11 cellular contexts compared by ENCODE assay signal in the genomic region with DNA sequence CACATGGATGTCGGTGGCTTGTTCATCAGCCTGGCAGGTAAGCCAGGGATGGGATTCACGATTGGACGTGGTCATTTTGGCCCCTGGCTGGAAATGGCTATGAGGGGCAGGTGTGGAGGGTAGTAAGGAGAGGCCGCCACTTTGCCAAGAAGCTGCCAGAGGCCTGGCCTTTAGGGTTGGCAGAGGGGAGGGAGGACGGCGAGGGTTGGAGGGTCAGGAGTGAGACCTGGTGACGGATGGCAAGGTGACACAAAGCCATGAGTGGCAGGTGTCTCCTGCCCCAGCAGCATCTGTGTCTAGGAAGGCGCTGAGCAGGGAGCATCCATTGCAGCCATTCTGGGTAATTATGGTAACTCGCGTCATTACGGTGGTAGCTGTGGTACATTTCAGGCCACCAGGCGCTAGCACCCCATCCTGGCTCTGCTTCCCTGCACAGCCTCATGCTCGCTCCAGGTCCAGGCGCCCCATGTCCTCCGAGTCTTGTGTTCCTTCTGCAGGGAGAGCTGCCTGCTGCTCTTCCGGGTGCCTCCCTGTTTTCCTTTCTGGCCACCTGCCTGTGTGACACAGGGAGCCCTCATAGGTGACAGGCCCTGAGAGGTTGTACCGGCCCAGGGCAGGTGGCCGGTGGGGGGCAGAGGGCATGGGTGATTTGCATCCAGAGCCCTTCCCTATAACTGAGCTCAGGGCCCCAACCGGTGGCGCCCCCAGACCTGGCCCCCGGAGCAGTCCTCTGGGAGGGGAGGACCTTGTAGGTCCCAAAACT. TPM values are rescaled to one million over a fixed set of nuclear protein-coding genes. Genes with fewer than 3 reads are reported as not detected.
DNase-seq lines count a peak whose midpoint lies in the region; ATAC-seq, FAIRE-seq and TF ChIP-seq lines count a peak whose summit lies in the region.
"Had no signal": no experiment of that assay in that cellular context is flagged by ENCODE, and none has a peak within 500 bp of the region (broad histone marks: within the 10 kb centered on the region; RNA-seq: fewer than 3 reads in every experiment).

No MANE protein-coding gene starts in this region.

- peaks cover 13% of the 10 kb centered on the region for H3K36me3 Mint-ChIP-seq in activated naive CD4-positive, alpha-beta T cell treated with anti-CD3 and anti-CD28 coated beads, Interleukin-2, amount 10 ng/mL, durations not matched to agents 7 days and 5 days
- peaks cover 0 to 6% of the 10 kb centered on the region in 2 donors for H3K36me3 Mint-ChIP-seq in activated naive CD4-positive, alpha-beta T cell treated with anti-CD3 and anti-CD28 coated beads, Interleukin-2, amount 50 U/mL, for 72 hours
- no peaks in the 10 kb centered on the region for H3K36me3 Mint-ChIP-seq in activated naive CD8-positive, alpha-beta T cell

- H3K27me3 Mint-ChIP-seq in activated naive CD4-positive, alpha-beta T cell treated with anti-CD3 and anti-CD28 coated beads, Interleukin-2, amount 10 ng/mL, durations not matched to agents 7 days and 5 days = peaks cover 3% of the 10 kb centered on the region
- H3K27me3 Mint-ChIP-seq in activated naive CD8-positive, alpha-beta T cell = no peaks in the 10 kb centered on the region

- H2AFZ ChIP-seq in mammary epithelial cell (ENCODE audit: low read depth, low read length) = no peak overlapping the region
- H2AFZ ChIP-seq: PC-9 had no signal

- H3K4me1 ChIP-seq in kidney (ENCODE audit: control insufficient read depth in 1 of 2, insufficient read depth in 1 of 2, low read depth in 1 of 2, low read length in 2 of 2) (peaks cover 5 to 19% of the 10 kb centered on the region in 2 donors), transverse colon (peaks cover 23 to 61% (median 44%) of the 10 kb centered on the region in 4 donors), mammary epithelial cell (ENCODE audit: insufficient read depth, low read length) (peaks cover 18% of the 10 kb centered on the region), tibial artery (peaks cover 3 to 61% (median 44%) of the 10 kb centered on the region in 4 donors)

- TF ChIP-seq CTCF in kidney (IDR thresholded peaks at IDR 0.05; ENCODE audit: borderline replicate concordance, extremely low read depth, insufficient read depth) = no peak
- TF ChIP-seq CTCF in transverse colon (IDR thresholded peaks at IDR 0.05) = no peak
- TF ChIP-seq CTCF in mammary epithelial cell (conservative IDR thresholded peaks at IDR 0.05 in 1 of 2, IDR thresholded peaks at IDR 0.05 in 1 of 2; ENCODE audit: extremely low read depth in 1 of 2, insufficient read depth in 1 of 2, low read depth in 1 of 2, low read length in 2 of 2) = no peak
- TF ChIP-seq CTCF in tibial artery (IDR thresholded peaks at IDR 0.05) = no peak

- no peaks in the 10 kb centered on the region for H3K27me3 ChIP-seq in transverse colon
- no peaks in the 10 kb centered on the region for H3K27me3 ChIP-seq in mammary epithelial cell (ENCODE audit: insufficient read depth, low read length)
- no peaks in the 10 kb centered on the region for H3K27me3 ChIP-seq in tibial artery

- CTCF ChIA-PET in activated naive CD4-positive, alpha-beta T cell treated with anti-CD3 and anti-CD28 coated beads, Interleukin-2, amount 10 ng/mL, durations not matched to agents 7 days and 5 days (lab: Charles Lee) = no interaction called here
- CTCF ChIA-PET in mammary epithelial cell (lab: Charles Lee; ENCODE audit: low non-redundant PET) = no interaction called here

- dilution Hi-C loops in mammary epithelial cell (cut with HindIII; ENCODE audit: low sequenced_read_pairs) = no loop called here

- intact Hi-C loops in kidney (cut with DNase I) = no loop called here
- intact Hi-C loops in transverse colon (cut with DNase I; ENCODE audit: low total_unique reads) = no loop called here
- intact Hi-C loops in mammary epithelial cell (cut with micrococcal nuclease) = no loop called here
- intact Hi-C loops in tibial artery (cut with DNase I; ENCODE audit: low total_unique reads) = no loop called here

- H3K4me2 ChIP-seq in mammary epithelial cell (ENCODE audit: insufficient read depth, low read depth, low read length) = no peak overlapping the region
- H3K4me2 ChIP-seq: PC-9 had no signal

- BruUV-seq in mammary epithelial cell (replicated peaks; lab: Mats Ljungman, UMichigan) = no TSS peak

- H4K20me1 ChIP-seq in mammary epithelial cell (ENCODE audit: insufficient read depth, low read length) = no peaks in the 10 kb centered on the region

- peaks cover 25% of the 10 kb centered on the region for H3K79me2 ChIP-seq in mammary epithelial cell (ENCODE audit: insufficient read depth, low read length)

- in situ Hi-C loops in transverse colon (cut with MboI; ENCODE audit: low pct_ligation_motif_present in 1 of 4, low pct_unique_long_range_greater_than_20kb in 1 of 4, low sequenced_read_pairs in 3 of 4) = loop anchor here in 1 of 4 donors (25.0 kb wide), 1 partner anchor 161 kb away; the partner anchor contains the start of gene IQCN
- in situ Hi-C loops in mammary epithelial cell (cut with MboI; ENCODE audit: low sequenced_read_pairs in 2 of 2) = no loop called here

- WGBS in transverse colon (ENCODE audit: low coverage in 1 of 2), 2 donors = 73 to 86% methylated on average over 4 to 16 of the region's 21 CpGs
- WGBS in mammary epithelial cell (ENCODE audit: low coverage, missing lambda C conversion rate) = 90% methylated on average over 15 of the region's 21 CpGs

- no peak for TF ChIP-seq POLR2A in transverse colon (IDR thresholded peaks at IDR 0.05)

- H3K4me3 Mint-ChIP-seq in activated naive CD4-positive, alpha-beta T cell treated with anti-CD3 and anti-CD28 coated beads, Interleukin-2, amount 10 ng/mL, durations not matched to agents 7 days and 5 days = peak overlapping the region; percentile 37
- no peak overlapping the region for H3K4me3 Mint-ChIP-seq in activated naive CD8-positive, alpha-beta T cell

- no peaks in the 10 kb centered on the region for H3K9me3 ChIP-seq in kidney (ENCODE audit: control insufficient read depth in 1 of 2, low read length in 2 of 2)
- H3K9me3 ChIP-seq in transverse colon = no peaks in the 10 kb centered on the region
- H3K9me3 ChIP-seq in mammary epithelial cell (replicated peaks; ENCODE audit: insufficient read depth, low read length) = no peaks in the 10 kb centered on the region
- H3K9me3 ChIP-seq in tibial artery = no peaks in the 10 kb centered on the region

- H3K36me3 ChIP-seq in kidney (ENCODE audit: control insufficient read depth in 1 of 2, insufficient read depth in 2 of 2, low read length in 2 of 2) (no peaks in the 10 kb centered on the region), transverse colon (no peaks in the 10 kb centered on the region), mammary epithelial cell (ENCODE audit: insufficient read depth, low read length) (no peaks in the 10 kb centered on the region), tibial artery (peaks cover 0 to 9% (median 0%) of the 10 kb centered on the region in 3 donors)

- H3K9me3 Mint-ChIP-seq in activated naive CD4-positive, alpha-beta T cell treated with anti-CD3 and anti-CD28 coated beads, Interleukin-2, amount 10 ng/mL, durations not matched to agents 7 days and 5 days = no peaks in the 10 kb centered on the region
- H3K9me3 Mint-ChIP-seq in activated naive CD4-positive, alpha-beta T cell treated with anti-CD3 and anti-CD28 coated beads, Interleukin-2, amount 50 U/mL, for 72 hours = no peaks in the 10 kb centered on the region
- H3K9me3 Mint-ChIP-seq in activated naive CD8-positive, alpha-beta T cell (ENCODE audit: low read depth) = no peaks in the 10 kb centered on the region

- no peak for DNase-seq in activated naive CD4-positive, alpha-beta T cell treated with anti-CD3 and anti-CD28 coated beads, Interleukin-2, amount 10 ng/mL, durations not matched to agents 7 days and 5 days
- no peak for DNase-seq in activated naive CD4-positive, alpha-beta T cell treated with anti-CD3 and anti-CD28 coated beads, Interleukin-2, amount 50 U/mL, for 72 hours (ENCODE audit: low spot score in 2 of 2)
- DNase-seq in kidney (peak; percentile 71), transverse colon (no peak), mammary epithelial cell (no peak), tibial artery (no peak)
- DNase-seq: NCI-H345, PC-9, T1000 had no signal

- H3K4me3 ChIP-seq in kidney (ENCODE audit: low read length in 2 of 2) = no peak overlapping the region
- H3K4me3 ChIP-seq in transverse colon = no peak overlapping the region
- H3K4me3 ChIP-seq in mammary epithelial cell (replicated peaks in 1 of 3; ENCODE audit: insufficient read depth in 1 of 3, low read depth in 2 of 3, low read length in 3 of 3) = no peak overlapping the region
- H3K4me3 ChIP-seq in tibial artery = no peak overlapping the region
- H3K4me3 ChIP-seq: PC-9 had no signal

- peak overlapping the region; percentile 86 for H3K27ac Mint-ChIP-seq in activated naive CD4-positive, alpha-beta T cell treated with anti-CD3 and anti-CD28 coated beads, Interleukin-2, amount 10 ng/mL, durations not matched to agents 7 days and 5 days
- H3K27ac Mint-ChIP-seq in activated naive CD4-positive, alpha-beta T cell treated with anti-CD3 and anti-CD28 coated beads, Interleukin-2, amount 50 U/mL, for 72 hours = peak overlapping the region in 1 of 2 donors; percentile 73
- H3K27ac Mint-ChIP-seq in activated naive CD8-positive, alpha-beta T cell = peak overlapping the region; percentile 61

- H3K9ac ChIP-seq in kidney (ENCODE audit: low read length in 2 of 2) = no peak overlapping the region
- H3K9ac ChIP-seq in mammary epithelial cell (ENCODE audit: insufficient read depth, low read length) = no peak overlapping the region

- FAIRE-seq in kidney (lab: Jason Lieb, UNC) = no peak

- no peak for TF ChIP-seq EP300 in transverse colon (IDR thresholded peaks at IDR 0.05; ENCODE audit: low read depth)

- H3K4me1 Mint-ChIP-seq in activated naive CD4-positive, alpha-beta T cell treated with anti-CD3 and anti-CD28 coated beads, Interleukin-2, amount 10 ng/mL, durations not matched to agents 7 days and 5 days = peaks cover 70% of the 10 kb centered on the region
- H3K4me1 Mint-ChIP-seq in activated naive CD8-positive, alpha-beta T cell (ENCODE audit: low read depth) = peaks cover 42% of the 10 kb centered on the region

- ATAC-seq in activated naive CD4-positive, alpha-beta T cell treated with anti-CD3 and anti-CD28 coated beads, Interleukin-2, amount 50 U/mL, for 72 hours = no peak
- no peak for ATAC-seq in GM21737 (IDR thresholded peaks at IDR 0.05; ENCODE audit: unreplicated experiment)

- H3K27ac ChIP-seq in kidney (ENCODE audit: low read depth in 2 of 2, low read length in 2 of 2) = no peak overlapping the region
- H3K27ac ChIP-seq in transverse colon = peak overlapping the region; percentile 7 to 62 (median 44)
- no peak overlapping the region for H3K27ac ChIP-seq in mammary epithelial cell (ENCODE audit: insufficient read depth, low read depth, low read length)
- peak overlapping the region in 1 of 2 donors; percentile 50 for H3K27ac ChIP-seq in tibial artery
- H3K27ac ChIP-seq: PC-9 had no signal

RNA-seq across cellular contexts. Expression of gene SSBP4, which starts 4.2 kb away (rescaled TPM):
- total RNA-seq in activated naive CD4-positive, alpha-beta T cell treated with anti-CD3 and anti-CD28 coated beads, Interleukin-2, amount 50 U/mL, for 72 hours = 100 to 1,000 TPM in 1 of 2 donors, 10 to 100 TPM in 1; 31.7 to 102 TPM
- total RNA-seq in kidney (64.9 TPM), transverse colon (10 to 100 TPM in 3 of 4 donors, 1 to 10 TPM in 1; 9.4 to 40.4 (median 32.2) TPM), mammary epithelial cell (10 to 100 TPM; 34.0 to 41.0 TPM)
- polyA plus RNA-seq in kidney (ENCODE audit: insufficient read depth, low read depth, low replicate concordance) (74.9 TPM), mammary epithelial cell (14.3 TPM)
- polyA minus RNA-seq in mammary epithelial cell = 1.7 TPM

RNA-seq across cellular contexts. Expression of gene ISYNA1, which starts 14.5 kb away (rescaled TPM):
- total RNA-seq in activated naive CD4-positive, alpha-beta T cell treated with anti-CD3 and anti-CD28 coated beads, Interleukin-2, amount 50 U/mL, for 72 hours = 10 to 100 TPM; 19.7 to 30.8 TPM
- 68.6 TPM for total RNA-seq in kidney
- polyA plus RNA-seq in kidney (ENCODE audit: insufficient read depth, low read depth, low replicate concordance) = 101 TPM
- total RNA-seq in transverse colon = 10 to 100 TPM in 2 of 4 donors, 1 to 10 TPM in 2; 3.0 to 15.1 (median 8.8) TPM
- 10 to 100 TPM; 13.0 to 26.3 TPM for total RNA-seq in mammary epithelial cell
- polyA plus RNA-seq in mammary epithelial cell = 14.9 TPM
- polyA minus RNA-seq in mammary epithelial cell = 10.4 TPM

RNA-seq across cellular contexts. Expression of gene LRRC25, which starts 26.0 kb away (rescaled TPM):
- not detected for total RNA-seq in activated naive CD4-positive, alpha-beta T cell treated with anti-CD3 and anti-CD28 coated beads, Interleukin-2, amount 50 U/mL, for 72 hours
- total RNA-seq in kidney (13.1 TPM), transverse colon (1 to 10 TPM in 3 of 4 donors, not detected in 1; 3.3 to 4.9 (median 4.1) TPM), mammary epithelial cell (not detected)
- polyA plus RNA-seq in kidney (ENCODE audit: insufficient read depth, low read depth, low replicate concordance) (2.7 TPM), mammary epithelial cell (not detected)
- not detected for polyA minus RNA-seq in mammary epithelial cell
- total RNA-seq: PC-9 had no signal

RNA-seq across cellular contexts. Expression of gene GDF15, which starts 37.5 kb away (rescaled TPM):
- 1 to 10 TPM in 1 of 2 donors, under 1 TPM in 1; 0.29 to 1.4 TPM for total RNA-seq in activated naive CD4-positive, alpha-beta T cell treated with anti-CD3 and anti-CD28 coated beads, Interleukin-2, amount 50 U/mL, for 72 hours
- 51.2 TPM for total RNA-seq in kidney
- 154 TPM for polyA plus RNA-seq in kidney (ENCODE audit: insufficient read depth, low read depth, low replicate concordance)
- total RNA-seq in transverse colon = 10 to 100 TPM; 36.3 to 77.0 (median 58.9) TPM
- total RNA-seq in mammary epithelial cell = 10 to 100 TPM; 78.7 to 93.2 TPM
- polyA plus RNA-seq in mammary epithelial cell = 21.2 TPM
- 1.8 TPM for polyA minus RNA-seq in mammary epithelial cell

Comparison
In these comparisons a context has a peak if more than half of its experiments do, and no peak if none do; other contexts are left out.
1. H3K27ac ChIP-seq: peak in transverse colon (4 of 4); none in kidney (0 of 2) and mammary epithelial cell (single experiment).